ENCODE assay signal across 20 cellular contexts in genomic region chr4:166077782-166078181, GRCh38.
"Had no signal": no experiment of that assay in that cellular context is flagged by ENCODE, and none has a peak within 500 bp of the region (broad histone marks: within the 10 kb centered on the region; RNA-seq: fewer than 3 reads in every experiment).

No MANE protein-coding gene starts in this region.

- H3K36me3 Mint-ChIP-seq: naive thymus-derived CD4-positive, alpha-beta T cell; stimulated activated naive B cell treated with anti-CD40 and anti-IgM and Interleukin-4, amounts not matched to agents 10 μg/mL and 1 μg/mL and 100 μg/mL, for 72 hours had no signal

- H3K4me3 ChIP-seq: coronary artery, heart left ventricle, spleen, stomach, thoracic aorta, transverse colon had no signal

- H3K27ac ChIP-seq: coronary artery, heart left ventricle, neutrophil, spleen, stomach, thoracic aorta, transverse colon had no signal

- H3K4me3 Mint-ChIP-seq: endodermal cell; naive thymus-derived CD4-positive, alpha-beta T cell; nephron progenitor cell; stimulated activated naive B cell treated with anti-CD40 and anti-IgM and Interleukin-4, amounts not matched to agents 10 μg/mL and 1 μg/mL and 100 μg/mL, for 72 hours had no signal

- H3K9me3 Mint-ChIP-seq: endodermal cell, nephron progenitor cell had no signal

- H3K9me3 ChIP-seq: neutrophil, stomach, thoracic aorta, transverse colon had no signal

- H3K4me1 Mint-ChIP-seq: naive thymus-derived CD4-positive, alpha-beta T cell; nephron progenitor cell; stimulated activated naive B cell treated with anti-CD40 and anti-IgM and Interleukin-4, amounts not matched to agents 10 μg/mL and 1 μg/mL and 100 μg/mL, for 72 hours had no signal

- H3K36me3 ChIP-seq: heart left ventricle, neutrophil, spleen, stomach, thoracic aorta, transverse colon had no signal

- H3K27me3 ChIP-seq: heart left ventricle, neutrophil, spleen, stomach, transverse colon had no signal

- H3K27ac Mint-ChIP-seq: endodermal cell; naive thymus-derived CD4-positive, alpha-beta T cell; nephron progenitor cell; stimulated activated naive B cell treated with anti-CD40 and anti-IgM and Interleukin-4, amounts not matched to agents 10 μg/mL and 1 μg/mL and 100 μg/mL, for 72 hours had no signal

- H3K4me1 ChIP-seq: heart left ventricle, spleen, stomach, transverse colon had no signal

- H3K27me3 Mint-ChIP-seq: naive thymus-derived CD4-positive, alpha-beta T cell; stimulated activated naive B cell treated with anti-CD40 and anti-IgM and Interleukin-4, amounts not matched to agents 10 μg/mL and 1 μg/mL and 100 μg/mL, for 72 hours had no signal

- ATAC-seq: heart left ventricle; naive thymus-derived CD4-positive, alpha-beta T cell; sciatic nerve; stimulated activated naive B cell treated with anti-CD40 and anti-IgM and Interleukin-4, amounts not matched to agents 10 μg/mL and 1 μg/mL and 100 μg/mL, for 72 hours had no signal

- DNase-seq: effector CD4-positive, alpha-beta T cell; endodermal cell; foreskin melanocyte; heart left ventricle; hippocampal formation; kidney glomerular epithelial cell; mesendoderm; naive thymus-derived CD4-positive, alpha-beta T cell; nephron progenitor cell; spleen; stimulated activated CD4-positive, alpha-beta T cell treated with anti-CD3 and anti-CD28 coated beads, Interleukin-2, amount 100 ng/mL, for 24 hours; stimulated activated CD4-positive, alpha-beta T cell treated with anti-CD3 and anti-CD28 coated beads, Interleukin-4, amount 100 ng/mL, for 4 hours; stimulated activated naive B cell treated with anti-CD40 and anti-IgM and Interleukin-4, amounts not matched to agents 10 μg/mL and 1 μg/mL and 100 μg/mL, for 72 hours; stomach; substantia nigra; transverse colon had no signal
